Comparison of ENCODE assay signal across 11 cellular contexts in the genomic region with DNA sequence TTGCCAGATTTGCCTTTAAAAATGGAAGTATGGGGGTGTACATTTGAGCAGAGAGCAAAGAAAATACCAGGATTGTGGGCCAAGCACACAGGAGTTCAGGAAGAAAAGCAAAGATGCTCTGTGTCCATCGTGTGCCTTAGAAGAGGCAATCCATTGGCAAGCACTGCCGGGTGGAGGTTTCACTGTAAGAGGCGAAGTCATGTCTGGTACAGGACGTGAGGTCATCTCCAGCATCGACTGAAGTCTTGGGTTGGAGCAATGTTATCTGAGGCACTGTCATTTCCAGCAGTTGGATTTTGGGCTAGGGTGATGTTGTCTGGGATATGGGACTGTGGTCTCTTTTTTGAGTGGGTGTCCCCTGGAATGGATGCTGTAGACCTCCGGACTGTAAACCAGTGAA. TPM values are rescaled to one million over a fixed set of nuclear protein-coding genes. Genes with fewer than 3 reads are reported as not detected.
"Had no signal": no experiment of that assay in that cellular context is flagged by ENCODE, and none has a peak within 500 bp of the region (broad histone marks: within the 10 kb centered on the region; RNA-seq: fewer than 3 reads in every experiment).

No MANE protein-coding gene starts in this region.

- H3K4me3 Mint-ChIP-seq: IgD-negative memory B cell had no signal

- ATAC-seq: HepG2, K562 had no signal

- H3K9me3 Mint-ChIP-seq: IgD-negative memory B cell had no signal

- H3K9ac ChIP-seq: KMS-11 had no signal

- FAIRE-seq: HepG2, HTR-8/SVneo, K562 had no signal

- DNase-seq: IMR-90, KBM-7, KG1 had no signal

- H3K36me3 Mint-ChIP-seq: IgD-negative memory B cell had no signal

- H3K4me3 ChIP-seq: K562 had no signal

- H3K27ac ChIP-seq: HL-60, KMS-11 had no signal

- H3K27ac Mint-ChIP-seq: IgD-negative memory B cell had no signal

- H3K4me2 ChIP-seq: KMS-11 had no signal

RNA-seq across cellular contexts. Expression of gene RGMA, which starts 4.8 kb away (rescaled TPM):
- total RNA-seq: HepG2, HT-29, HT1080 had no signal
- polyA plus RNA-seq: HepG2, IgD-negative memory B cell had no signal
